8 cellular contexts compared by ENCODE assay signal in the genomic region with DNA sequence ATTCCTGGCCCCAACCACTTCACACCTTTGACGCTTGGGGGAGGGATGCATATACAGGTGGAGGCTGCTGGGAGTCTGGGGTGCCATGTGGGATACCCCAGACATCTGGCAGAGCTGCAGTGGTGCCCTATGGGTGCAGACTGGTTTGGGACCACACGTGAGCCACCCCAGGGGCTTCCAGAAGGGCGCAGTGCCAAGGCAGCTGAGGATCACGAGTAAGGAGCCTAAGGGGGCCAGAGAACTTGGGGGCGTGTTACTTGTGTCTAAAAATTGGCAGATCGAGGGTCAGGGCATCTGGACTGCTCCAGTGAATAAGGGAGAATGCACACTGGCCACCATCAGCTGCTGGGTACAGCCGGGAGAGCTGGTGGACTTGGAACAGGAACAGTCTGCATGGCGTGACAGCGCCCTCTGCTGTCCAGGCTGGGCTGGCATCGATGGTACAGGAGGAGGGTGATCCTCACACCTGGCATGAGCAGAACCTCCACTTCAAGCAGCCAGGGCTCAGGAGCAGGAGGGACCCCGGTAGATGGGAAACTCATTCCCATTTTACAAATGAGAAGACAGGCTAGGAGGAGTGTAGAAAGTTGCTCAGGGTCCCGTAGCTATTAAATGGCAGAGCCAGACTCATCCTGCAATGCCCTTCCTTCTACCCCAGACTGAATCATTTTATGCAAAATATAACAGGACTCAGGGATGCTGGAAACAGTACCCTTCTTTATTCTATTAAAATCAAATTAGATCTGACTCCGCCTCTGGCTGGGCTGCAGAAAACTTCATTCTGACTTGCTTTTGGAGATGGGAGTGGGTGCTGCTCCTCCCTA.
DNase-seq lines count a peak whose midpoint lies in the region; ATAC-seq and TF ChIP-seq lines count a peak whose summit lies in the region.

No MANE protein-coding gene starts in this region.

- H3K36me3 Mint-ChIP-seq in HFFc6 (ENCODE audit: low read depth) (no peaks in the 10 kb centered on the region), activated B cell treated with CpG ODN at 0.5 μM for 24 hours (ENCODE audit: low read depth) (no peaks in the 10 kb centered on the region)

- H3K9me3 ChIP-seq in breast epithelium, result no peaks in the 10 kb centered on the region

- peak; percentile 90 for ATAC-seq in activated B cell treated with CpG ODN at 0.5 μM for 24 hours (ENCODE audit: low read depth)
- ATAC-seq in GM19452 (IDR thresholded peaks at IDR 0.05; ENCODE audit: unreplicated experiment), result no peak

- no peaks in the 10 kb centered on the region for H3K27me3 ChIP-seq in breast epithelium

- no peak overlapping the region for H3K27ac ChIP-seq in breast epithelium

- CTCF ChIA-PET in activated B cell treated with CpG ODN at 0.5 μM for 24 hours (lab: Charles Lee), result interaction anchor here (0.7 to 4.7 kb wide), 23 partner anchors 10 to 266 kb away, joined by 3 to 77 read pairs (median 4); a partner anchor contains a TSS

- H3K4me1 Mint-ChIP-seq in HFFc6 (ENCODE audit: low read depth) (peaks cover 45% of the 10 kb centered on the region), activated B cell treated with CpG ODN at 0.5 μM for 24 hours (peaks cover 3% of the 10 kb centered on the region)

- DNase-seq in COLO668 (lab: John Stamatoyannopoulos, UW; ENCODE audit: unreplicated experiment), result peak; percentile 84
- peak; percentile 82 for DNase-seq in HFFc6
- DNase-seq in NCI-H345 (lab: John Stamatoyannopoulos, UW), result peak; percentile 79
- peak; percentile 72 for DNase-seq in activated B cell treated with CpG ODN at 0.5 μM for 24 hours
- DNase-seq in breast epithelium (ENCODE audit: low spot score in 2 of 2), result peak; percentile 89 to 93
- peak; percentile 94 for DNase-seq in inferior parietal cortex (ENCODE audit: extremely low spot score)
- DNase-seq in stimulated activated CD4-positive, alpha-beta T cell treated with anti-CD3 and anti-CD28 coated beads, Interleukin-15, amount 100 ng/mL, for 1 hour (ENCODE audit: low read depth in 1 of 2, low spot score in 1 of 2), result peak; percentile 52 to 70

- intact Hi-C loops in activated B cell treated with CpG ODN at 0.5 μM for 24 hours (cut with micrococcal nuclease), result loop anchor here (1.0 kb wide), 4 partner anchors 64 to 177 kb away; no protein-coding TSS in a partner anchor
- intact Hi-C loops in breast epithelium (cut with DNase I; ENCODE audit: low total_unique reads), result loop anchor here (5.0 kb wide), 1 partner anchor 87 kb away; no protein-coding TSS in a partner anchor

- no peaks in the 10 kb centered on the region for H3K4me1 ChIP-seq in breast epithelium

- no peak for TF ChIP-seq POLR2A in breast epithelium (IDR thresholded peaks at IDR 0.05)

- H3K27ac Mint-ChIP-seq in HFFc6, result no peak overlapping the region
- no peak overlapping the region for H3K27ac Mint-ChIP-seq in activated B cell treated with CpG ODN at 0.5 μM for 24 hours

- H3K27me3 Mint-ChIP-seq in HFFc6 (ENCODE audit: insufficient read depth), result peaks cover 9% of the 10 kb centered on the region
- H3K27me3 Mint-ChIP-seq in activated B cell treated with CpG ODN at 0.5 μM for 24 hours, result peaks cover 22% of the 10 kb centered on the region

- no peaks in the 10 kb centered on the region for H3K36me3 ChIP-seq in breast epithelium

- H3K4me3 ChIP-seq in breast epithelium, result no peak overlapping the region

- POLR2A ChIA-PET in activated B cell treated with CpG ODN at 0.5 μM for 24 hours (lab: Charles Lee), result no interaction called here

- H3K4me3 Mint-ChIP-seq in HFFc6, result no peak overlapping the region
- H3K4me3 Mint-ChIP-seq in activated B cell treated with CpG ODN at 0.5 μM for 24 hours, result no peak overlapping the region

- TF ChIP-seq CTCF in HFFc6 (IDR thresholded peaks at IDR 0.05) (peak; percentile 99), activated B cell treated with CpG ODN at 0.5 μM for 24 hours (IDR thresholded peaks at IDR 0.05) (peak; percentile 65), breast epithelium (IDR thresholded peaks at IDR 0.05) (peak; percentile 84 to 97 (median 95))

- H3K9me3 Mint-ChIP-seq in HFFc6 (no peaks in the 10 kb centered on the region), activated B cell treated with CpG ODN at 0.5 μM for 24 hours (no peaks in the 10 kb centered on the region)
